Comparison of ENCODE assay signal across 8 cellular contexts in the genomic region with DNA sequence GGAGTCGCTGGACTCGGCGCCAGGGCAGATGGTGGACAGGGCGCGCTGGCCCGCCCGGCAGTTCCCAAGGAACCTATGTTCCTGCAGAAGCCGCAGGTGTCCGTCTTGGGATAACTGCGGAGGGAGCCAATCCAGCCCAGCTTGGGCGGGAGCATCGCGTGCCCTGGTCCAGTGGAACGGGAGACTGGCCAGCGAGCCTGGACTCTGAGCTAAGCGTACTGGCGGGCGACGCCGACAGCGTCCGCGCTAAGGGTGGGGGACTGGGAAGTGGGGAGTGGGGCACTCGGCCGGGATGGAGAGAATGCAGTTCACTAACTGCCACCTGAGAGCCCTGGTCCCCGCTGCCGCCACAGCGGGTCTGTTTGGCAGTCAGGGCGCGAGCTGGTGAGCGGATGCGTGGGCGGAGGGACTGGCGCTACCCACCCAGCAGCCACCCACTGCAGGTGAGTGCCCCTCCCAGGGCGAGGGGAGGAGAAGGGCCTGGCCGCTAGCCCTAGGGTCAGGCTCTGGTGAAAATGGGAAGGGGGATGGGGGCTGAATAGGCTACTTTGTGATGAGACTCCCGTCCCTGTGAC. TPM values are rescaled to one million over a fixed set of nuclear protein-coding genes. Genes with fewer than 3 reads are reported as not detected.
DNase-seq lines count a peak whose midpoint lies in the region; TF ChIP-seq lines count a peak whose summit lies in the region.

No MANE protein-coding gene starts in this region.

- CTCF ChIA-PET in HEK293T (lab: Yijun Ruan, JAX) = interaction anchor here (0.6 kb wide), 1 partner anchor 205 kb away, joined by 3 read pairs; no protein-coding TSS in a partner anchor

- no peaks in the 10 kb centered on the region for H3K9me3 ChIP-seq in right atrium auricular region
- H3K9me3 ChIP-seq in skeletal muscle tissue (ENCODE audit: control insufficient read depth in 3 of 3, low read length in 3 of 3) = no peaks in the 10 kb centered on the region

- H3K36me3 ChIP-seq in right atrium auricular region (no peaks in the 10 kb centered on the region), skeletal muscle tissue (ENCODE audit: control insufficient read depth in 3 of 3, insufficient read depth in 3 of 3, low read length in 3 of 3) (no peaks in the 10 kb centered on the region)

- peak overlapping the region; percentile 56 for H3K4me3 ChIP-seq in HFF-Myc (replicated peaks; ENCODE audit: low read depth, low read length)
- peak overlapping the region; percentile 49 to 59 for H3K4me3 ChIP-seq in right atrium auricular region
- peak overlapping the region; percentile 74 to 83 (median 78) for H3K4me3 ChIP-seq in skeletal muscle tissue (ENCODE audit: low read length in 3 of 3)

- peak overlapping the region in 1 of 2 donors; percentile 83 for H3K27ac ChIP-seq in right atrium auricular region
- no peak overlapping the region for H3K27ac ChIP-seq in skeletal muscle tissue (ENCODE audit: low read depth, low read length)

- DNase-seq in HFF-Myc (ENCODE audit: extremely low read depth, low read depth) (no peak), right atrium auricular region (ENCODE audit: low spot score) (no peak), NCI-H2171 (lab: John Stamatoyannopoulos, UW) (no peak), HEK293T (ENCODE audit: extremely low spot score) (no peak), dermis blood vessel endothelial cell (no peak), NCI-H146 (lab: John Stamatoyannopoulos, UW) (no peak)
- DNase-seq in activated T-cell treated with anti-CD3 and anti-CD28 coated beads, Interleukin-2, amount 50 U/mL, for 48 hours = peak; percentile 33 to 44

- peak overlapping the region in 2 of 3 donors; percentile 81 to 82 for H3K9ac ChIP-seq in skeletal muscle tissue (ENCODE audit: low read depth in 1 of 3, low read length in 3 of 3)

- TF ChIP-seq CTCF in HFF-Myc (IDR thresholded peaks at IDR 0.05; ENCODE audit: low read depth, low read length, missing control alignments) (no peak), right atrium auricular region (IDR thresholded peaks at IDR 0.05) (no peak)

- H3K4me1 ChIP-seq in right atrium auricular region = peaks cover 0 to 15% of the 10 kb centered on the region in 2 donors
- H3K4me1 ChIP-seq in skeletal muscle tissue (ENCODE audit: control insufficient read depth in 3 of 3, insufficient read depth in 3 of 3, low read length in 3 of 3) = peaks cover 11 to 21% (median 15%) of the 10 kb centered on the region in 3 donors

- H3K27me3 ChIP-seq in right atrium auricular region (no peaks in the 10 kb centered on the region), skeletal muscle tissue (ENCODE audit: control insufficient read depth in 3 of 3, insufficient read depth in 3 of 3, low read length in 3 of 3) (peaks cover 0 to 8% (median 0%) of the 10 kb centered on the region in 3 donors)

- POLR2A ChIA-PET in HEK293T (lab: Yijun Ruan, JAX) = no interaction called here

TF ChIP-seq in HEK293T, 16 proteins besides CTCF, POLR2A, EP300 and RAD21:
- TF ChIP-seq L3MBTL2 (conservative IDR thresholded peaks at IDR 0.05) (no peak), ELF4 (IDR thresholded peaks at IDR 0.05) (no peak), CTBP1 (IDR thresholded peaks at IDR 0.05; ENCODE audit: borderline replicate concordance) (no peak), HDGF (IDR thresholded peaks at IDR 0.05; ENCODE audit: borderline replicate concordance) (no peak), FOXM1 (IDR thresholded peaks at IDR 0.05; ENCODE audit: borderline replicate concordance) (no peak), ARNT (IDR thresholded peaks at IDR 0.05) (no peak), SUZ12 (IDR thresholded peaks at IDR 0.05) (no peak), ZNF384 (IDR thresholded peaks at IDR 0.05) (no peak), FOXA1 (IDR thresholded peaks at IDR 0.05) (no peak), FOXK2 (IDR thresholded peaks at IDR 0.05) (no peak), SP1 (IDR thresholded peaks at IDR 0.05) (no peak), TARDBP (IDR thresholded peaks at IDR 0.05) (no peak), NFRKB (IDR thresholded peaks at IDR 0.05) (no peak), BHLHE40 (IDR thresholded peaks at IDR 0.05; ENCODE audit: borderline replicate concordance) (no peak), LEF1 (IDR thresholded peaks at IDR 0.05; ENCODE audit: borderline replicate concordance) (no peak)
- TF ChIP-seq, protein P1, sequence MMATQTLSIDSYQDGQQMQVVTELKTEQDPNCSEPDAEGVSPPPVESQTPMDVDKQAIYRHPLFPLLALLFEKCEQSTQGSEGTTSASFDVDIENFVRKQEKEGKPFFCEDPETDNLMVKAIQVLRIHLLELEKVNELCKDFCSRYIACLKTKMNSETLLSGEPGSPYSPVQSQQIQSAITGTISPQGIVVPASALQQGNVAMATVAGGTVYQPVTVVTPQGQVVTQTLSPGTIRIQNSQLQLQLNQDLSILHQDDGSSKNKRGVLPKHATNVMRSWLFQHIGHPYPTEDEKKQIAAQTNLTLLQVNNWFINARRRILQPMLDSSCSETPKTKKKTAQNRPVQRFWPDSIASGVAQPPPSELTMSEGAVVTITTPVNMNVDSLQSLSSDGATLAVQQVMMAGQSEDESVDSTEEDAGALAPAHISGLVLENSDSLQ (IDR thresholded peaks at IDR 0.05) = no peak

RNA-seq across cellular contexts. Expression of a gene that starts 1.3 kb away (rescaled TPM):
- 1 to 10 TPM in 1 of 2 donors, under 1 TPM in 1; 0.56 to 3.3 TPM for total RNA-seq in right atrium auricular region
- total RNA-seq in skeletal muscle tissue = 2.6 TPM
- total RNA-seq in dermis blood vessel endothelial cell = 0.85 and 1.4 TPM in 2 replicates

Comparison
In these comparisons a context has a peak if more than half of its experiments do, and no peak if none do; other contexts are left out.
1. DNase-seq: peak in activated T-cell treated with anti-CD3 and anti-CD28 coated beads, Interleukin-2, amount 50 U/mL, for 48 hours (2 of 2); none in HFF-Myc (single experiment), right atrium auricular region (single experiment), NCI-H2171 (single experiment), HEK293T (single experiment), dermis blood vessel endothelial cell (single experiment) and NCI-H146 (single experiment).
2. Peak in every context shown above with its lines, with median percentiles within 50 percentile points of each other: H3K4me3 ChIP-seq.